1 cellular context compared by ENCODE assay signal in genomic region chr20:2651772-2652723, GRCh38.
TF ChIP-seq lines count a peak whose summit lies in the region.

Gene NOP56 (plus strand): TSS chr20:2652632. CDS start chr20:2652661, 29 bp downstream.

TF ChIP-seq in K562, 482 proteins besides CTCF, POLR2A, EP300 and RAD21 (continued from another document):
- TF ChIP-seq, protein P1, sequence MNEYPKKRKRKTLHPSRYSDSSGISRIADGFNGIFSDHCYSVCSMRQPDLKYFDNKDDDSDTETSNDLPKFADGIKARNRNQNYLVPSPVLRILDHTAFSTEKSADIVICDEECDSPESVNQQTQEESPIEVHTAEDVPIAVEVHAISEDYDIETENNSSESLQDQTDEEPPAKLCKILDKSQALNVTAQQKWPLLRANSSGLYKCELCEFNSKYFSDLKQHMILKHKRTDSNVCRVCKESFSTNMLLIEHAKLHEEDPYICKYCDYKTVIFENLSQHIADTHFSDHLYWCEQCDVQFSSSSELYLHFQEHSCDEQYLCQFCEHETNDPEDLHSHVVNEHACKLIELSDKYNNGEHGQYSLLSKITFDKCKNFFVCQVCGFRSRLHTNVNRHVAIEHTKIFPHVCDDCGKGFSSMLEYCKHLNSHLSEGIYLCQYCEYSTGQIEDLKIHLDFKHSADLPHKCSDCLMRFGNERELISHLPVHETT (CRISPR knock-in tag; conservative IDR thresholded peaks at IDR 0.05 in 1 of 2, IDR thresholded peaks at IDR 0.05 in 1 of 2) = peak in 1 of 2 experiments; percentile 70; a peak in 1 of 4 replicates
- TF ChIP-seq ZNF778 (CRISPR knock-in tag; IDR thresholded peaks at IDR 0.05) (no peak), SP1 (CRISPR knock-in tag; IDR thresholded peaks at IDR 0.05) (peak; percentile 88), ZNF407 (IDR thresholded peaks at IDR 0.05; ENCODE audit: low read depth) (no peak), CREB3 (tag; conservative IDR thresholded peaks at IDR 0.05; ENCODE audit: low read depth) (no peak)
